ENCODE assay signal across 32 cellular contexts in the genomic region with DNA sequence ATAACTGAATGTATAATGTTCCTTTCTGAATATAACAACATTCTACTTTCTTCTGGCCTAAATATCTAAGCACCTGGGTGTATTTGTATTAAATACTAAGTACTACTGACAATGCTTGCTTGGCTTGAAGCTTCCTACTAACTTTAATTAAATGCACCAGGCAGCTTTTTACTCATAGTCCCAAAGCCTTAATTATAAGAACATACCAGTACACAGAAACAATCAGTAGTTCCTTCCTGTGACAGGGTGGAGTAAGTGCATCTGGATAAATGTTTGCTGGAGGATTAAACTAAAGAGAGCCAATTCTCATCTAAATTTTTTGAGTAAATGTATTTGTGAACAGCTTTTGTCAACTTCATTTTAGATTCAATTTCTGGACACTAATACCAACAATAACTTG.
"Had no signal": no experiment of that assay in that cellular context is flagged by ENCODE, and none has a peak within 500 bp of the region (broad histone marks: within the 10 kb centered on the region; RNA-seq: fewer than 3 reads in every experiment).

No MANE protein-coding gene starts in this region.

- H3K36me3 ChIP-seq: adrenal gland, ascending aorta, brain microvascular endothelial cell, breast epithelium, cardiac muscle cell had no signal

- H3K4me1 ChIP-seq: adrenal gland, ascending aorta, breast epithelium had no signal

- DNase-seq: activated effector memory CD4-positive, alpha-beta T cell treated with anti-CD3 and anti-CD28 coated beads, Interleukin-2, amount 50 U/mL, for 16 hours; activated effector memory CD4-positive, alpha-beta T cell treated with Interleukin-2 at 50 U/mL for 16 hours; activated gamma-delta T cell; activated gamma-delta T cell treated with Interleukin-2 at 50 U/mL for 16 hours; activated naive CD4-positive, alpha-beta T cell; activated naive CD4-positive, alpha-beta T cell treated with anti-CD3 and anti-CD28 coated beads for 36 hours; activated naive CD4-positive, alpha-beta T cell treated with anti-CD3 and anti-CD28 coated beads, Interleukin-2, amount 10 ng/mL, durations not matched to agents 7 days and 5 days; activated naive CD4-positive, alpha-beta T cell treated with anti-CD3 and anti-CD28 coated beads, Interleukin-2, amount 50 U/mL, for 16 hours; activated naive CD4-positive, alpha-beta T cell treated with Interleukin-2 at 50 U/mL for 16 hours; activated naive CD8-positive, alpha-beta T cell treated with anti-CD3 and anti-CD28 coated beads for 36 hours; activated naive CD8-positive, alpha-beta T cell treated with anti-CD3 and anti-CD28 coated beads, Interleukin-2, amount 10 ng/mL, durations not matched to agents 7 days and 5 days; activated naive CD8-positive, alpha-beta T cell treated with anti-CD3 and anti-CD28 coated beads, Interleukin-2, amount 50 U/mL, for 24 hours; activated T-cell treated with anti-CD3 and anti-CD28 coated beads, Interleukin-2, amount 50 U/mL, for 1 hour; activated T-cell treated with anti-CD3 and anti-CD28 coated beads, Interleukin-2, amount 50 U/mL, for 24 hours; activated T-cell treated with anti-CD3 and anti-CD28 coated beads, Interleukin-2, amount 50 U/mL, for 4 hours; activated T-cell treated with anti-CD3 and anti-CD28 coated beads, Interleukin-2, amount 50 U/mL, for 48 hours; activated T-cell treated with anti-CD3 and anti-CD28 coated beads, Interleukin-2, amount 50 U/mL, for 72 hours; adrenal gland; amniotic stem cell; amygdala; anterior cingulate cortex; aorta; body of pancreas; brain microvascular endothelial cell; caudate nucleus; central memory CD4-positive, alpha-beta T cell; cerebellar nuclear complex had no signal

- H3K27ac ChIP-seq: adrenal gland, ascending aorta, body of pancreas, brain microvascular endothelial cell, breast epithelium, cardiac muscle cell had no signal

- H3K9me3 ChIP-seq: adrenal gland, ascending aorta, body of pancreas, breast epithelium had no signal

- ATAC-seq: activated naive CD4-positive, alpha-beta T cell treated with anti-CD3 and anti-CD28 coated beads, Interleukin-2, amount 50 U/mL, for 72 hours; activated naive CD8-positive, alpha-beta T cell treated with anti-CD3 and anti-CD28 coated beads, Interleukin-2, amount 50 U/mL, for 24 hours; activated T-cell treated with anti-CD3 and anti-CD28 coated beads, Interleukin-2, amount 50 U/mL, for 4 hours; activated T-cell treated with anti-CD3 and anti-CD28 coated beads, Interleukin-2, amount 50 U/mL, for 72 hours; activated T-helper 17 cell treated with anti-CD3 and anti-CD28 coated beads, Interleukin-2, amount 50 U/mL, for 72 hours; body of pancreas had no signal

- H3K4me3 ChIP-seq: adrenal gland, ascending aorta, body of pancreas, breast epithelium, cardiac muscle cell had no signal

- H3K27me3 ChIP-seq: adrenal gland, ascending aorta, body of pancreas, brain microvascular endothelial cell, breast epithelium, cardiac muscle cell had no signal
